ENCODE assay signal across 8 cellular contexts in genomic region chr3:100335137-100335833, GRCh38. TPM values are rescaled to one million over a fixed set of nuclear protein-coding genes. Genes with fewer than 3 reads are reported as not detected.
A peak's percentile ranks its signal among the peaks of the same experiment; 100 is the strongest.
DNase-seq lines count a peak whose midpoint lies in the region; ATAC-seq, FAIRE-seq and TF ChIP-seq lines count a peak whose summit lies in the region.

No MANE protein-coding gene starts in this region.

- TF ChIP-seq CTCF in HFF-Myc (IDR thresholded peaks at IDR 0.05; ENCODE audit: low read depth, low read length, missing control alignments) (no peak), glutamatergic neuron (IDR thresholded peaks at IDR 0.05; ENCODE audit: partially characterized antibody, unreplicated experiment) (no peak), pancreas (IDR thresholded peaks at IDR 0.05) (no peak)

- WGBS in pancreas, 2 donors = 49 to 53% methylated on average over 20 of the region's 20 CpGs

- FAIRE-seq in pancreas (lab: Jason Lieb, UNC) = no peak

- H3K36me3 ChIP-seq in pancreas = peaks cover 0 to 7% (median 0%) of the 10 kb centered on the region in 3 donors

- intact Hi-C loops in pancreas (cut with DNase I) = no loop called here

- H3K4me3 ChIP-seq in HFF-Myc (replicated peaks; ENCODE audit: low read depth, low read length) (peak overlapping the region; percentile 66), pancreas (peak overlapping the region; percentile 74 to 77 (median 76))

- H3K27me3 Mint-ChIP-seq in activated T-cell treated with anti-CD3 and anti-CD28 coated beads, Interleukin-2, amount 50 U/mL, for 4 hours (ENCODE audit: low read depth) = no peaks in the 10 kb centered on the region
- peaks cover 4% of the 10 kb centered on the region for H3K27me3 Mint-ChIP-seq in glutamatergic neuron (ENCODE audit: unreplicated experiment)

- peak overlapping the region; percentile 94 for H3K27ac Mint-ChIP-seq in glutamatergic neuron (ENCODE audit: unreplicated experiment)

- no peaks in the 10 kb centered on the region for H3K9me3 ChIP-seq in pancreas

- H3K27ac ChIP-seq in pancreas = peak overlapping the region; percentile 35 to 87 (median 64)

- DNase-seq in NCI-H524 (lab: John Stamatoyannopoulos, UW) = peak; percentile 36 to 43
- no peak for DNase-seq in NCI-H524 treated with DMSO at 0.1 percent for 48 hours (lab: John Stamatoyannopoulos, UW)
- DNase-seq in HFF-Myc (ENCODE audit: extremely low read depth, low read depth) = no peak
- peak; percentile 61 for DNase-seq in NAMALWA (ENCODE audit: low spot score)
- DNase-seq in activated T-cell treated with anti-CD3 and anti-CD28 coated beads, Interleukin-2, amount 50 U/mL, for 4 hours = no peak
- peak; percentile 46 for DNase-seq in glutamatergic neuron
- no peak for DNase-seq in pancreas
- DNase-seq in AG08395 (ENCODE audit: low spot score) = no peak

- peaks cover 7% of the 10 kb centered on the region for H3K36me3 Mint-ChIP-seq in activated T-cell treated with anti-CD3 and anti-CD28 coated beads, Interleukin-2, amount 50 U/mL, for 4 hours (ENCODE audit: insufficient read depth)
- H3K36me3 Mint-ChIP-seq in glutamatergic neuron (ENCODE audit: unreplicated experiment) = no peaks in the 10 kb centered on the region

- no peaks in the 10 kb centered on the region for H3K9me3 Mint-ChIP-seq in activated T-cell treated with anti-CD3 and anti-CD28 coated beads, Interleukin-2, amount 50 U/mL, for 4 hours
- H3K9me3 Mint-ChIP-seq in glutamatergic neuron (ENCODE audit: unreplicated experiment) = peaks cover 9% of the 10 kb centered on the region

- H3K4me1 Mint-ChIP-seq in activated T-cell treated with anti-CD3 and anti-CD28 coated beads, Interleukin-2, amount 50 U/mL, for 4 hours (ENCODE audit: low read depth) = peaks cover 26% of the 10 kb centered on the region
- peaks cover 8% of the 10 kb centered on the region for H3K4me1 Mint-ChIP-seq in glutamatergic neuron (ENCODE audit: low read depth, unreplicated experiment)

- peak overlapping the region; percentile 92 for H3K4me3 Mint-ChIP-seq in activated T-cell treated with anti-CD3 and anti-CD28 coated beads, Interleukin-2, amount 50 U/mL, for 4 hours
- peak overlapping the region; percentile 99 for H3K4me3 Mint-ChIP-seq in glutamatergic neuron (ENCODE audit: unreplicated experiment)

- H3K4me1 ChIP-seq in pancreas = peaks cover 0 to 10% (median 8%) of the 10 kb centered on the region in 3 donors

- ATAC-seq in activated T-cell treated with anti-CD3 and anti-CD28 coated beads, Interleukin-2, amount 50 U/mL, for 4 hours = no peak
- peak in 2 of 4 donors; percentile 7 to 9 for ATAC-seq in pancreas

- H3K27me3 ChIP-seq in pancreas = no peaks in the 10 kb centered on the region

RNA-seq across cellular contexts. Expression of gene NIT2, which starts 0.7 kb away (rescaled TPM):
- total RNA-seq in activated T-cell treated with anti-CD3 and anti-CD28 coated beads, Interleukin-2, amount 50 U/mL, for 4 hours = 10 to 100 TPM; 61.2 to 70.9 (median 62.1) TPM
- total RNA-seq in glutamatergic neuron (ENCODE audit: unreplicated experiment) (39.6 TPM), pancreas (10 to 100 TPM; 14.2 to 23.4 (median 17.2) TPM)
- 10 to 100 TPM; 19.6 to 38.6 TPM for polyA plus RNA-seq in pancreas

Comparison
In these comparisons a context has a peak if more than half of its experiments do, and no peak if none do; other contexts are left out.
1. DNase-seq: peak in NCI-H524 (2 of 2), NAMALWA (single experiment) and glutamatergic neuron (single experiment); none in NCI-H524 treated with DMSO at 0.1 percent for 48 hours (single experiment), HFF-Myc (single experiment), activated T-cell treated with anti-CD3 and anti-CD28 coated beads, Interleukin-2, amount 50 U/mL, for 4 hours (single experiment), pancreas (0 of 6) and AG08395 (single experiment).